ENCODE assay signal across 3 cellular contexts in the genomic region with DNA sequence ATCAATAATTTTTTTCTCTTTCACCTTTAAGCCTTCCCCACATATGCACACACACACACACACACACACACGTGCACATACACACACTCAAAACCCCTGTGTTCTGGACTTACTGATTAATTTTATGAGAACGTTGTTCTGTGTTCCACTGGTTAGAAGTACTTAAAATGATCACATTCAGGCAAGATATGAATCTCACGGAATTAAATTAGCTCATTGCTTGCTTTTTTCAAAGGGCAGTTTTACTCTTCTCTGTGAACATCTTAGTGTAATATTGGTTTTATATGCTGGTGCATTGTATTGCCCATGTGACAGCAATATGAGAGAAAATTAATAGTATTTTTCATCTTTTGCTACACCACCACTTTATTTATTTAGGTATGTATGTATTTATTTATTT.
"Had no signal": no experiment of that assay in that cellular context is flagged by ENCODE, and none has a peak within 500 bp of the region (broad histone marks: within the 10 kb centered on the region; RNA-seq: fewer than 3 reads in every experiment).

No MANE protein-coding gene starts in this region.

- DNase-seq: GDM1, GF-D8 had no signal

- H3K4me3 ChIP-seq: GM12878 had no signal

- ATAC-seq: GM12878 had no signal
